Comparison of ENCODE assay signal across 8 cellular contexts in the genomic region with DNA sequence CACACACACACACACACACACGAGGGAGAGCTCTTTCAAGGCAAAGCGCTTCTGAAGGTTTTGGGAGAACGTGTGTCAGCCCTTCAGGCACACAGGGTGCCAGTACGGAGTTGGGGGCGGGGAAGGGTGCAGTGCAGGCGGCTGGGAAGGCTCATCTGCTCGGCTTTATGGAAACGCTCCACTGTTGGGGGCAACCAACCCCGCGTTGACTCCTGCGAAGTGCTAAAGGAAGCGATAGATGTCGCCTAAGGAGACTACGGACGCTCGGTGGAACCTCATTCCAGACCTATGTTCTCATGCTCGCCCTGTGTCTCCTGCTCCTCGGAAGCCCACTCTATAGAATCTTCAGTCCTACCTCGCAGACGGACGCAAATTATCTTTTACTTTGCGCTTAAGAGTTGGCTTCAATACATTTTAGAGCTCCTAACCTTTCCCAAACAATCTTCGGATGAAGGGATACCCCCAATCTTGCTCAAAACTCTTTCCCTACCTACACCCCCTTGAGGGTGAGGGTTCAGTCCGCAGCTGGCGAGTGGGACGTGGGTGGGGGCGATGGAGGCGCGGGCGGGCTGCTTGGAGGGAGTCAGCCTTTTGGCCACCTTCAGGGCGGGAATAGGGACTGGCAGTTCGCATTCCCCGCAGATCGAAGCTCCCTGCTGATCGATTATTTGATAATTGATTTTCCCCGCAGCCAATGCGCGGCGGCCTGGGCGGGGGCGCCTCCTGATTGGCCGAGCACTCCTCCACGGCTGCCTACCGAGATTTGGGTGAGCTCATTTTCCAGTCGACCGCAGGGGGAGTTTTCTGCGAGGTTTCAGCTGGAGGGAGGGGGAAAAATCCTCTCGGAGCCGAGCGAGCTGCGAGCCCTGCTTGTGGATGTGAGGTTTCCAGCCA. TPM values are rescaled to one million over a fixed set of nuclear protein-coding genes. Genes with fewer than 3 reads are reported as not detected.
DNase-seq lines count a peak whose midpoint lies in the region; ATAC-seq, FAIRE-seq and TF ChIP-seq lines count a peak whose summit lies in the region.

No MANE protein-coding gene starts in this region.

- H3F3A ChIP-seq in SK-N-SH (replicated peaks; ENCODE audit: insufficient read depth) = peaks cover 12% of the 10 kb centered on the region

- peaks cover 0 to 8% of the 10 kb centered on the region in 2 experiments; a peak in 2 of 4 replicates for H3K4me1 ChIP-seq in SK-N-SH (ENCODE audit: control insufficient read depth in 1 of 2, insufficient read depth in 2 of 2, low read depth in 1 of 2, low read length in 1 of 2)
- peaks cover 2 to 18% (median 7%) of the 10 kb centered on the region in 4 experiments for H3K4me1 ChIP-seq in H1 (replicated peaks in 1 of 4; ENCODE audit: control insufficient read depth in 3 of 4, insufficient read depth in 4 of 4, low read length in 3 of 4)

- H2AK5ac ChIP-seq in H1 (ENCODE audit: low read depth, low read length) = no peak overlapping the region

- under 1% methylated on average over 34 of the region's 51 CpGs for WGBS in SK-N-SH (ENCODE audit: low lambda C conversion rate)
- 2% methylated on average over 49 of the region's 51 CpGs; no CpG with 5 or more reads in 1 of the 2 experiments for WGBS in H1 (ENCODE audit: extremely low coverage in 1 of 2, insufficient coverage in 1 of 2, insufficient read length in 1 of 2, insufficient replicate concordance in 2 of 2, low coverage in 1 of 2, low lambda C conversion rate in 2 of 2, missing lambda C conversion rate in 1 of 2), 2 experiments

- no peak overlapping the region for H2BK120ac ChIP-seq in H1 (replicated peaks; ENCODE audit: low read depth, low read length)

- H4K91ac ChIP-seq in H1 (replicated peaks; ENCODE audit: insufficient read length, low read length) = no peak overlapping the region

- no peak overlapping the region for H4K8ac ChIP-seq in H1 (ENCODE audit: extremely low read depth, insufficient read depth, low read length)

- H3K27me3 ChIP-seq in SK-N-SH (ENCODE audit: insufficient read depth) = no peaks in the 10 kb centered on the region
- H3K27me3 ChIP-seq in H1 (replicated peaks in 1 of 4; ENCODE audit: control insufficient read depth in 3 of 4, extremely low read depth in 1 of 4, insufficient read depth in 3 of 4, low read length in 3 of 4) = peaks cover 52 to 100% (median 84%) of the 10 kb centered on the region in 4 experiments

- no peak overlapping the region for H2BK5ac ChIP-seq in H1 (ENCODE audit: low read depth, low read length)

- peak overlapping the region; percentile 38; the same call in 1 of the 2 replicates for H3K18ac ChIP-seq in H1 (ENCODE audit: extremely low read depth, low read length)

- H2AFZ ChIP-seq in SK-N-SH (ENCODE audit: low read depth) (peak overlapping the region; percentile 82; the same call in 1 of the 2 replicates), H1 (ENCODE audit: low read length) (peak overlapping the region; percentile 76; the same call in 1 of the 2 replicates)

- POLR2A ChIA-PET in SK-N-SH (lab: Yijun Ruan, JAX) = interaction anchor here (0.8 to 3.6 kb wide), 19 partner anchors 8 to 1598 kb away, joined by 3 to 27 read pairs (median 4); a partner anchor contains a TSS
- POLR2A ChIA-PET in H1 (lab: Charles Lee; ENCODE audit: partially characterized antibody) = interaction anchor here (0.7 to 2.3 kb wide), 5 partner anchors 11 to 144 kb away, joined by 3 to 10 read pairs (median 4); no protein-coding TSS in a partner anchor

- H3K4ac ChIP-seq in H1 (replicated peaks; ENCODE audit: insufficient read length, low read depth, low read length) = no peak overlapping the region

- H3K4me3 ChIP-seq in SK-N-SH (ENCODE audit: low read depth in 2 of 2, low read length in 1 of 2) (peak overlapping the region; percentile 85 to 90), H1 (ENCODE audit: extremely low read depth in 1 of 4, insufficient read depth in 2 of 4, low read depth in 3 of 4, low read length in 4 of 4) (peak overlapping the region; percentile 42 to 67 (median 48))

- H4K20me1 ChIP-seq in SK-N-SH (ENCODE audit: insufficient read depth) = no peaks in the 10 kb centered on the region
- peaks cover 0 to 11% of the 10 kb centered on the region in 2 experiments for H4K20me1 ChIP-seq in H1 (replicated peaks in 1 of 2; ENCODE audit: control insufficient read depth in 1 of 2, insufficient read depth in 2 of 2, low read length in 2 of 2)

- peak; percentile 76 for ATAC-seq in left lobe of liver
- ATAC-seq in GM21528 (IDR thresholded peaks at IDR 0.05; ENCODE audit: low FRiP score, unreplicated experiment) = no peak
- no peak for ATAC-seq in GM21529 (IDR thresholded peaks at IDR 0.05; ENCODE audit: unreplicated experiment)

- DNase-seq in ELF-1 (ENCODE audit: low read depth, low spot score) (peak; percentile 96), NCI-H1105 treated with DMSO at 0.1 percent for 48 hours (lab: John Stamatoyannopoulos, UW) (peak; percentile 94), SK-N-SH (peak; percentile 94), H1 (ENCODE audit: low read depth in 1 of 2, low spot score in 2 of 2) (peak in 1 of 2 experiments; percentile 88), left lobe of liver (ENCODE audit: low spot score) (peak; percentile 91)
- DNase-seq in stimulated activated CD8-positive, alpha-beta memory T cell treated with anti-CD3 and anti-CD28 coated beads, Interleukin-4, amount 100 ng/mL, for 48 hours = peak; percentile 46

- H3K9ac ChIP-seq in SK-N-SH = peak overlapping the region; percentile 90
- H3K9ac ChIP-seq in H1 (replicated peaks in 1 of 4; ENCODE audit: extremely low read depth in 1 of 4, low read depth in 3 of 4, low read length in 3 of 4) = no peak overlapping the region

- H4K5ac ChIP-seq in H1 (ENCODE audit: insufficient read length, low read depth, low read length) = no peak overlapping the region

- no peaks in the 10 kb centered on the region for H3K79me1 ChIP-seq in H1 (ENCODE audit: low read depth, low read length)

- H2BK20ac ChIP-seq in H1 (ENCODE audit: low read length) = no peak overlapping the region

- peaks cover 16% of the 10 kb centered on the region for H3K23me2 ChIP-seq in H1 (ENCODE audit: low read depth, low read length)

- H3K9me2 ChIP-seq in SK-N-SH = no peaks in the 10 kb centered on the region

- no peak overlapping the region for H2BK15ac ChIP-seq in H1 (ENCODE audit: low read length)

- FAIRE-seq in H1 (lab: Jason Lieb, UNC) = no peak

- H3K27ac ChIP-seq in SK-N-SH (ENCODE audit: low read depth in 2 of 2, low read length in 1 of 2) (peak overlapping the region; percentile 76 to 88), H1 (ENCODE audit: low read depth, low read length) (no peak overlapping the region)

- H3K4me2 ChIP-seq in SK-N-SH = peak overlapping the region; percentile 94
- peak overlapping the region; percentile 75 to 94 for H3K4me2 ChIP-seq in H1 (ENCODE audit: insufficient read depth in 1 of 2, low read depth in 2 of 2, low read length in 2 of 2)

- no peak overlapping the region for H3K23ac ChIP-seq in H1 (ENCODE audit: insufficient read length)

- no peak overlapping the region for H3K14ac ChIP-seq in H1 (ENCODE audit: insufficient read length)

- TF ChIP-seq CTCF in SK-N-SH (IDR thresholded peaks at IDR 0.05) = no peak
- TF ChIP-seq CTCF in H1 (IDR thresholded peaks at IDR 0.05; ENCODE audit: control extremely low read depth in 1 of 3, insufficient read depth in 1 of 3, low read depth in 1 of 3, low read length in 3 of 3) = no peak

- CTCF ChIA-PET in SK-N-SH (lab: Yijun Ruan, JAX) = interaction anchor here (0.7 to 3.4 kb wide), 20 partner anchors 17 to 1599 kb away, joined by 3 to 41 read pairs (median 4); no protein-coding TSS in a partner anchor
- CTCF ChIA-PET in H1 (lab: Charles Lee; ENCODE audit: partially characterized antibody) = interaction anchor here (1.1 to 10.4 kb wide), 6 partner anchors 12 to 711 kb away, joined by 3 to 161 read pairs (median 5); no protein-coding TSS in a partner anchor

- H3K9me3 ChIP-seq in SK-N-SH = no peaks in the 10 kb centered on the region
- no peaks in the 10 kb centered on the region for H3K9me3 ChIP-seq in H1 (ENCODE audit: insufficient read depth in 2 of 2, low read depth in 1 of 2, low read length in 1 of 2)

- TF ChIP-seq EP300 in SK-N-SH (IDR thresholded peaks at IDR 0.05; ENCODE audit: borderline replicate concordance in 1 of 2, low read depth in 1 of 2, low read length in 1 of 2) = no peak; a peak in 1 of 4 replicates
- peak in 1 of 2 experiments; percentile 94; a peak in 2 of 3 replicates for TF ChIP-seq EP300 in H1 (IDR thresholded peaks at IDR 0.05; ENCODE audit: borderline replicate concordance in 1 of 2, low read depth in 2 of 2, low read length in 2 of 2)

- H3K36me3 ChIP-seq in SK-N-SH (replicated peaks in 1 of 2; ENCODE audit: control insufficient read depth in 1 of 2, insufficient read depth in 2 of 2, low read length in 1 of 2) = peaks cover 0 to 2% of the 10 kb centered on the region in 2 experiments
- H3K36me3 ChIP-seq in H1 (ENCODE audit: control insufficient read depth in 2 of 4, insufficient read depth in 4 of 4, low read length in 3 of 4) = no peaks in the 10 kb centered on the region

- TF ChIP-seq RAD21 in SK-N-SH (IDR thresholded peaks at IDR 0.05; ENCODE audit: low read length) = no peak
- no peak for TF ChIP-seq RAD21 in H1 (IDR thresholded peaks at IDR 0.05 in 1 of 2, conservative IDR thresholded peaks at IDR 0.05 in 1 of 2; ENCODE audit: low read depth in 2 of 2, low read length in 2 of 2)

- no peak overlapping the region for H3K56ac ChIP-seq in H1 (replicated peaks; ENCODE audit: insufficient read length, low read depth, low read length)

- peaks cover 28% of the 10 kb centered on the region for H3K79me2 ChIP-seq in SK-N-SH (ENCODE audit: insufficient read depth)
- no peaks in the 10 kb centered on the region for H3K79me2 ChIP-seq in H1 (ENCODE audit: control insufficient read depth in 1 of 2, insufficient read depth in 2 of 2, low read length in 2 of 2)

- H2BK12ac ChIP-seq in H1 (ENCODE audit: low read depth, low read length) = no peak overlapping the region

- TF ChIP-seq POLR2A in H1 (IDR thresholded peaks at IDR 0.05; ENCODE audit: control extremely low read depth in 1 of 2, low read depth in 2 of 2, low read length in 2 of 2) = no peak

TF ChIP-seq in SK-N-SH, 30 proteins besides CTCF, POLR2A, EP300 and RAD21 (continues in another document):
- 0 out of 2 replicates have a peak, but pooled peaks have one; percentile 16 for TF ChIP-seq TCF12 (IDR thresholded peaks at IDR 0.05)

RNA-seq across cellular contexts. Expression of a gene that starts 1.9 kb away (rescaled TPM):
- polyA plus RNA-seq in SK-N-SH (2012; rRNA removed) (16.9 and 21.8 TPM in 2 replicates), H1 (2011; rRNA removed) (0.17 and 0.30 TPM in 2 replicates)
- 10.7 and 11.9 TPM in 2 replicates for polyA plus RNA-seq in SK-N-SH (2012; cell fraction: cytosol; rRNA removed)
- polyA plus RNA-seq in SK-N-SH (2012; cell fraction: nucleus; rRNA removed) = 30.1 and 60.1 TPM in 2 replicates
- 0.63 and 1.2 TPM in 2 replicates for total RNA-seq in H1 (2021; fragmentation: NEBNext Ultra II Directional; extraction: Animal tissue kit (Norgen Biotek cat#: 25700))
- polyA plus RNA-seq in H1 (2011; cell fraction: cytosol; rRNA removed) = 0.14 TPM
- 0.54 TPM for polyA plus RNA-seq in H1 (2011; cell fraction: nucleus; rRNA removed)
- polyA plus RNA-seq in H1 (2012, experiment 1 of 2) = 0.17 to 0.47 TPM (median 0.33 TPM) in 4 replicates
- not detected for polyA plus RNA-seq in H1 (2012, experiment 2 of 2)
- 0.16 TPM for polyA plus RNA-seq in H1 (2013, experiment 1 of 2)
- 0.09 TPM for polyA plus RNA-seq in H1 (2013, experiment 2 of 2)
- polyA minus RNA-seq in H1 (2011; rRNA and poly(A)+ RNA removed) = 0.24 and 1.2 TPM in 2 replicates
- not detected for polyA minus RNA-seq in H1 (2011; cell fraction: cytosol; rRNA and poly(A)+ RNA removed)
- polyA minus RNA-seq in H1 (2011; cell fraction: nucleus; rRNA and poly(A)+ RNA removed) = 1.5 TPM
- total RNA-seq in left lobe of liver = 5.9 TPM
